In the genomic region with DNA sequence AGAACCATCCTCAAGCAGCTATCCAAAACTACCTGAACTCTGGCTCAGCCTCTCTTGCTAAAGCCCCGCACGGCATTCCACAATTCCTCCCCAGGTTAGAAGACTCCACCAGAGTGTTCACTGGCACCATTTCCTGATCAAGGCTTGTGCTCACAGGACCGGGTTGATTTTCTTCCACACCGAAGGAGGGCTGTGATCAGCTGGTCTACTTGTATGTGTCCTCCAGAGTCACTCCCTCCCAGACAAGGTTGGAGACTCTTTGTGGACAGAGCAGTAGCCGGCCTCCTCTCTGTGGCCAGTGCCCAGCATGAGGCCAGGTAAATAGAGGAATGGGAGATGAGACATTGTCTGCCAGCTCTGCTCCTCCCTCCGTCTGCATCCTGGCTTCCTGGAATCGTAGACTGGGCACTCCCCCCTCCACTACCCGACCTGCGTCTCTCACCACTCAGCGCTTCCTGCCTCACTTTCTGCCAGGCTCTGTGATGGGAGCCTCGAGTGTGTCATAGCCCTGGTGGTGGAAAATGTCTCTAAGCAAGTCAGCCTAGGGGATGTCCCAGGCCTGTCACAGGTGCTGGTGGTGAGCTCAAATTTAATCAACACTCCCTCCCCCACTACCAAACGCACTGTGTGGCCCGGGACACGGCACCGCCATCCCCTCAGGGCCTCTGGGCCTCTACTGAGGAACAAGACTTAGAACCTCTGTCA, we compare ENCODE assay signal across 8 cellular contexts. TPM values are rescaled to one million over a fixed set of nuclear protein-coding genes. Genes with fewer than 3 reads are reported as not detected.
DNase-seq lines count a peak whose midpoint lies in the region; ATAC-seq and TF ChIP-seq lines count a peak whose summit lies in the region.

No MANE protein-coding gene starts in this region.

- POLR2A ChIA-PET in BJ (lab: Charles Lee), result no interaction called here

- H3K9me3 ChIP-seq in colonic mucosa (no peaks in the 10 kb centered on the region), vagina (no peaks in the 10 kb centered on the region)

- no peaks in the 10 kb centered on the region for H3K36me3 ChIP-seq in BJ (ENCODE audit: control insufficient read depth, insufficient read depth, low read length)
- no peaks in the 10 kb centered on the region for H3K36me3 ChIP-seq in colonic mucosa
- H3K36me3 ChIP-seq in vagina, result no peaks in the 10 kb centered on the region

- H3K27me3 ChIP-seq in BJ (ENCODE audit: control insufficient read depth, insufficient read depth, low read length) (peaks cover 5% of the 10 kb centered on the region), colonic mucosa (no peaks in the 10 kb centered on the region), vagina (no peaks in the 10 kb centered on the region)

- no peak overlapping the region for H3K9ac ChIP-seq in colonic mucosa (ENCODE audit: low read depth in 2 of 2, low read length in 2 of 2)

- no peaks in the 10 kb centered on the region for H3K4me1 ChIP-seq in colonic mucosa
- no peaks in the 10 kb centered on the region for H3K4me1 ChIP-seq in vagina

- ATAC-seq in GM19397 (IDR thresholded peaks at IDR 0.05; ENCODE audit: unreplicated experiment) (peak; percentile 72), HG03558 (IDR thresholded peaks at IDR 0.05; ENCODE audit: extremely low read depth, unreplicated experiment) (peak; percentile 77)

- intact Hi-C loops in colonic mucosa (cut with DNase I), result no loop called here
- intact Hi-C loops in vagina (cut with DNase I), result loop anchor here (10.0 kb wide), 1 partner anchor 497 kb away; no protein-coding TSS in a partner anchor

- CTCF ChIA-PET in BJ (lab: Yijun Ruan, JAX), result interaction anchor here (0.8 to 1.4 kb wide), 3 partner anchors 36 to 108 kb away, joined by 3 to 4 read pairs (median 3); no protein-coding TSS in a partner anchor

- DNase-seq in BJ (ENCODE audit: low read depth) (peak; percentile 10), colonic mucosa (peak; percentile 41), vagina (ENCODE audit: extremely low spot score in 2 of 2) (no peak), SK-N-DZ (ENCODE audit: low spot score) (no peak)
- DNase-seq in activated CD4-positive, alpha-beta T cell treated with anti-CD3 and anti-CD28 coated beads for 24 hours (ENCODE audit: low read depth in 2 of 2), result peak; percentile 81 to 89
- peak; percentile 68 to 89 for DNase-seq in stimulated activated CD4-positive, alpha-beta T cell treated with anti-CD3 and anti-CD28 coated beads, Interleukin-15, amount 100 ng/mL, for 1 hour (ENCODE audit: low read depth in 1 of 2, low spot score in 1 of 2)

- no peak for TF ChIP-seq POLR2A in vagina (IDR thresholded peaks at IDR 0.05)

- TF ChIP-seq CTCF in BJ (IDR thresholded peaks at IDR 0.05; ENCODE audit: insufficient read depth, low read depth, low read length), result 0 out of 2 replicates have a peak, but pooled peaks have one; percentile 4
- no peak for TF ChIP-seq CTCF in colonic mucosa (IDR thresholded peaks at IDR 0.05)
- no peak for TF ChIP-seq CTCF in vagina (IDR thresholded peaks at IDR 0.05)

- H3K4me3 ChIP-seq in BJ (ENCODE audit: low read depth, low read length) (no peak overlapping the region), colonic mucosa (no peak overlapping the region), vagina (no peak overlapping the region)

- H3K27ac ChIP-seq in colonic mucosa (no peak overlapping the region), vagina (no peak overlapping the region)

RNA-seq across cellular contexts. Expression of gene TMPRSS6, which starts 12.5 kb away (rescaled TPM):
- not detected in 2 replicates for polyA plus RNA-seq in BJ (2011; rRNA removed)
- not detected in 2 replicates for polyA minus RNA-seq in BJ (2011; rRNA and poly(A)+ RNA removed)
- total RNA-seq in colonic mucosa, result 1 to 10 TPM in 1 of 2 donors, under 1 TPM in 1; 0.10 to 1.5 TPM
- not detected for total RNA-seq in vagina
- not detected in 2 replicates for polyA plus RNA-seq in SK-N-DZ (2014; cell fraction: cytosol; rRNA removed)
- not detected in 2 replicates for polyA plus RNA-seq in SK-N-DZ (2014; cell fraction: nucleus; rRNA removed)

RNA-seq across cellular contexts. Expression of gene IL2RB, which starts 27.7 kb away (rescaled TPM):
- polyA plus RNA-seq in BJ (2011; rRNA removed), result 0.22 and 0.37 TPM in 2 replicates
- polyA minus RNA-seq in BJ (2011; rRNA and poly(A)+ RNA removed), result 0.09 and 0.51 TPM in 2 replicates
- 1 to 10 TPM; 2.0 to 2.7 TPM for total RNA-seq in colonic mucosa
- total RNA-seq in vagina, result 3.7 TPM
- polyA plus RNA-seq in SK-N-DZ (2014; cell fraction: cytosol; rRNA removed), result 0.22 TPM in 1 of 2 replicates, not detected in the other
- not detected in 2 replicates for polyA plus RNA-seq in SK-N-DZ (2014; cell fraction: nucleus; rRNA removed)

Comparison
In these comparisons a context has a peak if more than half of its experiments do, and no peak if none do; other contexts are left out.
1. DNase-seq: peak in BJ (single experiment), activated CD4-positive, alpha-beta T cell treated with anti-CD3 and anti-CD28 coated beads for 24 hours (2 of 2), colonic mucosa (single experiment) and stimulated activated CD4-positive, alpha-beta T cell treated with anti-CD3 and anti-CD28 coated beads, Interleukin-15, amount 100 ng/mL, for 1 hour (2 of 2); none in vagina (0 of 2) and SK-N-DZ (single experiment).